ENCODE assay signal across 9 cellular contexts in the genomic region with DNA sequence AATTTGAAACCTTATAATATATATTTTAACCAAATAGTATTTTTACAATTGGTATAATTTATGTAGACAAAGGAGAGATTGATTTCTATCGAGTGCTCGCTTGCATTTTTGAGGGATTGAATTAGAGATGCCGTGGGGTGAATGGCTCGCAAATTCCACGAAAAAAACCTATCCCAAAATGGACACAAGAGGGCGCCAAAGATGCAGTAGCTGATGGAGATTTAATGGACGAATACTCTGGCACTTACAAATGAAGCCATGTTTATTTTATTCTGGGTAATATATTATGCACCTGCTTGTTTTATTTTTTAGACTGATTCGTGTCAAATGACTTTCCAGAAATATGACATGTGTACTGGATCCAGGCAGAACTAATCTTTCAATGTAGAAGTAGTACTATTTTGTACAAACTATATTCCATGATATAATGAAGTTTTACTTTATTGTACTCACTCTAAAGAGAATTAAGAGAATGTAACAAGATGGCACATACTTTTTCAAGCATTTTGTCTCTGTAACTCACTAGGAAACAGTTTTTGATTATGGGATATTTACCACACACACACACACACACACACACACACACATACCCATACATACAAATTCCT.
DNase-seq lines count a peak whose midpoint lies in the region; ATAC-seq and TF ChIP-seq lines count a peak whose summit lies in the region.
"Had no signal": no experiment of that assay in that cellular context is flagged by ENCODE, and none has a peak within 500 bp of the region (broad histone marks: within the 10 kb centered on the region; RNA-seq: fewer than 3 reads in every experiment).

No MANE protein-coding gene starts in this region.

- H3K27ac Mint-ChIP-seq in activated naive CD4-positive, alpha-beta T cell treated with anti-CD3 and anti-CD28 coated beads for 36 hours: no peak overlapping the region

- no peaks in the 10 kb centered on the region for H3K27me3 ChIP-seq in hepatocyte

- TF ChIP-seq CTCF in AG04449 (IDR thresholded peaks at IDR 0.05; ENCODE audit: insufficient read depth, low read length, missing control alignments): peak; percentile 72
- peak; percentile 70 for TF ChIP-seq CTCF in GM12874 (IDR thresholded peaks at IDR 0.05; ENCODE audit: insufficient read depth, low read depth, low read length)
- peak; percentile 89 for TF ChIP-seq CTCF in hepatocyte (IDR thresholded peaks at IDR 0.05; ENCODE audit: poor library complexity)

- H4K20me1 ChIP-seq in hepatocyte (ENCODE audit: insufficient read depth, poor library complexity, severe bottlenecking): no peaks in the 10 kb centered on the region

- no peak overlapping the region for H2AFZ ChIP-seq in hepatocyte

- peaks cover 23% of the 10 kb centered on the region for H3K27me3 Mint-ChIP-seq in activated naive CD4-positive, alpha-beta T cell treated with anti-CD3 and anti-CD28 coated beads for 36 hours (ENCODE audit: low read depth)

- H3K36me3 Mint-ChIP-seq in activated naive CD4-positive, alpha-beta T cell treated with anti-CD3 and anti-CD28 coated beads for 36 hours (ENCODE audit: low read depth): no peaks in the 10 kb centered on the region

- DNase-seq in AG04449 (ENCODE audit: low read depth, low spot score) (no peak), HuH-7.5 (ENCODE audit: low spot score) (peak; percentile 10), RPMI7951 (ENCODE audit: low read depth) (peak; percentile 49), hepatocyte (ENCODE audit: low spot score) (peak; percentile 67)
- DNase-seq in activated naive CD4-positive, alpha-beta T cell treated with anti-CD3 and anti-CD28 coated beads for 36 hours: peak; percentile 78
- peak; percentile 65 for DNase-seq in stimulated activated CD4-positive, alpha-beta T cell treated with anti-CD3 and anti-CD28 coated beads, Interleukin-15, amount 100 ng/mL, for 24 hours

- H3K79me2 ChIP-seq in hepatocyte: no peaks in the 10 kb centered on the region

- no peaks in the 10 kb centered on the region for H3K9me3 Mint-ChIP-seq in activated naive CD4-positive, alpha-beta T cell treated with anti-CD3 and anti-CD28 coated beads for 36 hours

- no peaks in the 10 kb centered on the region for H3K9me2 ChIP-seq in hepatocyte (replicated peaks; ENCODE audit: insufficient read depth)

- no peaks in the 10 kb centered on the region for H3K9me3 ChIP-seq in hepatocyte (ENCODE audit: low read depth)

- CTCF ChIA-PET in AG04449 (lab: Yijun Ruan, JAX): interaction anchor here (0.7 to 2.1 kb wide), 22 partner anchors 8 to 1566 kb away, joined by 3 to 31 read pairs (median 5); no protein-coding TSS in a partner anchor
- CTCF ChIA-PET in activated naive CD4-positive, alpha-beta T cell treated with anti-CD3 and anti-CD28 coated beads for 36 hours (lab: Charles Lee): interaction anchor here (0.6 to 1.6 kb wide), 8 partner anchors 8 to 1178 kb away, joined by 3 to 10 read pairs (median 3); no protein-coding TSS in a partner anchor

- no peak overlapping the region for H3K4me3 ChIP-seq in AG04449 (ENCODE audit: low read depth, low read length)
- H3K4me3 ChIP-seq in hepatocyte: no peak overlapping the region
- H3K4me3 ChIP-seq: skin epidermis had no signal

- POLR2A ChIA-PET in AG04449 (lab: Yijun Ruan, JAX): no interaction called here

- no peaks in the 10 kb centered on the region for H3K36me3 ChIP-seq in hepatocyte (replicated peaks; ENCODE audit: insufficient read depth, low read depth)

- H3K4me1 ChIP-seq in hepatocyte (ENCODE audit: insufficient read depth): no peaks in the 10 kb centered on the region

- H3K4me2 ChIP-seq in hepatocyte: no peak overlapping the region

- 15% methylated on average over 8 of the region's 8 CpGs for WGBS in hepatocyte (ENCODE audit: low lambda C conversion rate, missing lambda C conversion rate)

- H3K4me3 Mint-ChIP-seq in activated naive CD4-positive, alpha-beta T cell treated with anti-CD3 and anti-CD28 coated beads for 36 hours: no peak overlapping the region

- H3K4me1 Mint-ChIP-seq in activated naive CD4-positive, alpha-beta T cell treated with anti-CD3 and anti-CD28 coated beads for 36 hours (ENCODE audit: low read depth): no peaks in the 10 kb centered on the region

- intact Hi-C loops in activated naive CD4-positive, alpha-beta T cell treated with anti-CD3 and anti-CD28 coated beads for 36 hours (cut with micrococcal nuclease): loop anchor here (1.0 to 10.0 kb wide), 4 partner anchors 1176 to 1551 kb away; no protein-coding TSS in a partner anchor

- no peak overlapping the region for H3K27ac ChIP-seq in hepatocyte
- H3K27ac ChIP-seq: skin epidermis had no signal

- ATAC-seq in GM21717 (IDR thresholded peaks at IDR 0.05; ENCODE audit: unreplicated experiment): no peak
